Comparison of ENCODE assay signal across 8 cellular contexts in genomic region chr6:30554962-30555361, GRCh38. TPM values are rescaled to one million over a fixed set of nuclear protein-coding genes. Genes with fewer than 3 reads are reported as not detected.
DNase-seq lines count a peak whose midpoint lies in the region; ATAC-seq and TF ChIP-seq lines count a peak whose summit lies in the region.

No MANE protein-coding gene starts in this region.

- TF ChIP-seq CTCF in AG04449 (IDR thresholded peaks at IDR 0.05; ENCODE audit: insufficient read depth, low read length, missing control alignments): no peak
- no peak for TF ChIP-seq CTCF in LNCaP clone FGC (IDR thresholded peaks at IDR 0.05; ENCODE audit: control insufficient read depth, extremely low read depth, insufficient read depth)
- no peak for TF ChIP-seq CTCF in GM10266 (IDR thresholded peaks at IDR 0.05; ENCODE audit: control insufficient read depth, insufficient read depth, low read depth, missing control alignments)

- H3K27me3 Mint-ChIP-seq in naive B cell: no peaks in the 10 kb centered on the region

- H3K4me1 Mint-ChIP-seq in naive B cell: peaks cover 35 to 53% (median 45%) of the 10 kb centered on the region in 3 donors

- CTCF ChIA-PET in AG04449 (lab: Yijun Ruan, JAX): interaction anchor here (0.9 to 23.8 kb wide), 7 partner anchors 9 to 157 kb away, joined by 4 to 788 read pairs (median 6); no protein-coding TSS in a partner anchor

- DNase-seq in AG04449 (ENCODE audit: low read depth, low spot score) (no peak), LNCaP clone FGC (ENCODE audit: low read depth) (no peak), naive B cell (no peak), GM10266 (ENCODE audit: extremely low spot score) (no peak), NCI-H1694 treated with DMSO at 0.1 percent for 48 hours (lab: John Stamatoyannopoulos, UW) (no peak)

- H3K4me3 ChIP-seq in AG04449 (ENCODE audit: low read depth, low read length): peak overlapping the region; percentile 100
- peak overlapping the region; percentile 86 for H3K4me3 ChIP-seq in LNCaP clone FGC (ENCODE audit: low read depth, low read length)

- H3K27ac ChIP-seq in cingulate gyrus (ENCODE audit: low read depth, low read length): peak overlapping the region; percentile 99

- peak overlapping the region; percentile 88 to 100 (median 100) for H3K27ac Mint-ChIP-seq in naive B cell

- POLR2A ChIA-PET in AG04449 (lab: Yijun Ruan, JAX): interaction anchor here (0.6 to 1.1 kb wide), 3 partner anchors 9 to 65 kb away, joined by 3 to 4 read pairs (median 3); no protein-coding TSS in a partner anchor

- peak overlapping the region; percentile 98 to 100 (median 99) for H3K4me3 Mint-ChIP-seq in naive B cell

- no peak for ATAC-seq in naive B cell (ENCODE audit: low read depth in 2 of 2)
- no peak for ATAC-seq in HG03432 (IDR thresholded peaks at IDR 0.05; ENCODE audit: unreplicated experiment)
- ATAC-seq in GM19463 (IDR thresholded peaks at IDR 0.05; ENCODE audit: unreplicated experiment): no peak

- H3K9me3 Mint-ChIP-seq in naive B cell: no peaks in the 10 kb centered on the region

- peaks cover 19 to 40% of the 10 kb centered on the region in 2 donors for H3K36me3 Mint-ChIP-seq in naive B cell

RNA-seq across cellular contexts. Expression of gene GNL1, which starts 1.3 kb away (rescaled TPM):
- 10 to 100 TPM; 23.8 to 47.4 (median 36.8) TPM for polyA plus RNA-seq in naive B cell (ENCODE audit: low read depth in 6 of 6)

RNA-seq across cellular contexts. Expression of gene PRR3, which starts 2.1 kb away (rescaled TPM):
- polyA plus RNA-seq in naive B cell (ENCODE audit: low read depth in 6 of 6): 10 to 100 TPM in 4 of 6 donors, 1 to 10 TPM in 2; 8.1 to 14.2 (median 11.2) TPM

RNA-seq across cellular contexts. Expression of gene ABCF1, which starts 16.3 kb away (rescaled TPM):
- polyA plus RNA-seq in naive B cell (ENCODE audit: low read depth in 6 of 6): 10 to 100 TPM; 11.5 to 31.0 (median 19.3) TPM
